Comparison of ENCODE assay signal across 20 cellular contexts in genomic region chr3:88075497-88075896, GRCh38. TPM values are rescaled to one million over a fixed set of nuclear protein-coding genes. Genes with fewer than 3 reads are reported as not detected.
DNase-seq lines count a peak whose midpoint lies in the region; ATAC-seq, FAIRE-seq and TF ChIP-seq lines count a peak whose summit lies in the region.
"Had no signal": no experiment of that assay in that cellular context is flagged by ENCODE, and none has a peak within 500 bp of the region (broad histone marks: within the 10 kb centered on the region; RNA-seq: fewer than 3 reads in every experiment).

No MANE protein-coding gene starts in this region.

- H3K9me3 Mint-ChIP-seq in HFFc6 (peaks cover 5% of the 10 kb centered on the region; the same call in 1 of the 2 replicates), nephron progenitor cell (peaks cover 76% of the 10 kb centered on the region)
- peaks cover 0 to 7% of the 10 kb centered on the region in 2 donors for H3K9me3 Mint-ChIP-seq in stimulated activated naive B cell treated with anti-CD40 and anti-IgM and Interleukin-4, amounts not matched to agents 10 μg/mL and 1 μg/mL and 100 μg/mL, for 72 hours

- intact Hi-C loops in Right ventricle myocardium superior (cut with DNase I) = no loop called here
- intact Hi-C loops in heart right ventricle (cut with DNase I) = no loop called here
- intact Hi-C loops in K562 (cut with micrococcal nuclease) = no loop called here

- peaks cover 90% of the 10 kb centered on the region for H3K79me2 ChIP-seq in K562 (ENCODE audit: control insufficient read depth, insufficient read depth, low read length)

- 0 out of 4 replicates have a peak overlapping the region, but pooled peaks of 1 of the 2 experiments have one; percentile 0 for H3K9ac ChIP-seq in K562 (ENCODE audit: insufficient read depth in 1 of 2, low read depth in 2 of 2, low read length in 2 of 2)
- H3K9ac ChIP-seq: BLaER1 treated with 17β-estradiol and CSF1 and Interleukin-3, amounts not matched to agents 10 nM and 100 nM had no signal

- H3K36me3 ChIP-seq in heart right ventricle (no peaks in the 10 kb centered on the region), K562 (ENCODE audit: control insufficient read depth, insufficient read depth, low read length) (0 out of 3 replicates have a peak, but pooled peaks cover 3% of the 10 kb centered on the region)

- H3K27me3 ChIP-seq in heart right ventricle (no peaks in the 10 kb centered on the region), K562 (ENCODE audit: control insufficient read depth in 2 of 2, insufficient read depth in 2 of 2, low read length in 2 of 2) (no peaks in the 10 kb centered on the region)
- H3K27me3 ChIP-seq: BLaER1 treated with 17β-estradiol and CSF1 and Interleukin-3, amounts not matched to agents 10 nM and 100 nM had no signal

- no peak overlapping the region for H3K4me3 Mint-ChIP-seq in HFFc6
- no peak overlapping the region for H3K4me3 Mint-ChIP-seq in nephron progenitor cell
- no peak overlapping the region for H3K4me3 Mint-ChIP-seq in stimulated activated naive B cell treated with anti-CD40 and anti-IgM and Interleukin-4, amounts not matched to agents 10 μg/mL and 1 μg/mL and 100 μg/mL, for 72 hours

- in situ Hi-C loops in K562 (cut with MboI) = no loop called here

- POLR2A ChIA-PET in K562 (lab: Yijun Ruan, JAX) = interaction anchor here (0.6 to 1.0 kb wide), 2 partner anchors 8 to 74 kb away, joined by 3 to 4 read pairs; no protein-coding TSS in a partner anchor

- FAIRE-seq in K562 (lab: Jason Lieb, UNC) = no peak
- FAIRE-seq: H54 had no signal

- no peaks in the 10 kb centered on the region for H3K9me1 ChIP-seq in K562 (ENCODE audit: control insufficient read depth, insufficient read depth, low read length)

- H3K4me3 ChIP-seq in heart right ventricle (no peak overlapping the region), K562 (no peak overlapping the region)
- H3K4me3 ChIP-seq: A549; BLaER1 treated with 17β-estradiol and CSF1 and Interleukin-3, amounts not matched to agents 10 nM and 100 nM; PC-9 had no signal

- WGBS in heart right ventricle, 2 donors = 60% methylated on average over 2 of the region's 2 CpGs
- WGBS in K562 (ENCODE audit: insufficient coverage, low coverage, missing lambda C conversion rate) = 6% methylated on average over 2 of the region's 2 CpGs

- peak; percentile 18 for ATAC-seq in Right ventricle myocardium superior (ENCODE audit: poor library complexity)
- no peak for ATAC-seq in heart right ventricle
- peak; percentile 32 for ATAC-seq in K562
- no peak for ATAC-seq in stimulated activated naive B cell treated with anti-CD40 and anti-IgM and Interleukin-4, amounts not matched to agents 10 μg/mL and 1 μg/mL and 100 μg/mL, for 72 hours (replicated peaks)
- ATAC-seq in HG02642 (IDR thresholded peaks at IDR 0.05; ENCODE audit: poor library complexity, unreplicated experiment) = no peak
- ATAC-seq: A549 had no signal

- no peak overlapping the region for H2AFZ ChIP-seq in K562 (ENCODE audit: low read depth, low read length)
- H2AFZ ChIP-seq: PC-9 had no signal

- H3K27ac Mint-ChIP-seq in HFFc6 = peak overlapping the region; percentile 16; the same call in 1 of the 2 replicates
- H3K27ac Mint-ChIP-seq in nephron progenitor cell = peak overlapping the region; percentile 75
- H3K27ac Mint-ChIP-seq in stimulated activated naive B cell treated with anti-CD40 and anti-IgM and Interleukin-4, amounts not matched to agents 10 μg/mL and 1 μg/mL and 100 μg/mL, for 72 hours = no peak overlapping the region

- H3K36me3 Mint-ChIP-seq in HFFc6 (ENCODE audit: low read depth) (peaks cover 20% of the 10 kb centered on the region; the same call in 1 of the 2 replicates), nephron progenitor cell (ENCODE audit: low read depth) (peaks cover 90% of the 10 kb centered on the region)
- peaks cover 11 to 25% of the 10 kb centered on the region in 2 donors for H3K36me3 Mint-ChIP-seq in stimulated activated naive B cell treated with anti-CD40 and anti-IgM and Interleukin-4, amounts not matched to agents 10 μg/mL and 1 μg/mL and 100 μg/mL, for 72 hours

- H3K4me1 Mint-ChIP-seq in HFFc6 (ENCODE audit: low read depth) = peaks cover 23% of the 10 kb centered on the region
- H3K4me1 Mint-ChIP-seq in nephron progenitor cell = peaks cover 27% of the 10 kb centered on the region
- peaks cover 19 to 36% of the 10 kb centered on the region in 2 donors for H3K4me1 Mint-ChIP-seq in stimulated activated naive B cell treated with anti-CD40 and anti-IgM and Interleukin-4, amounts not matched to agents 10 μg/mL and 1 μg/mL and 100 μg/mL, for 72 hours

- TF ChIP-seq EP300 in K562 (IDR thresholded peaks at IDR 0.05; ENCODE audit: low read length) = peak; percentile 36; the same call in 1 of the 2 replicates

- CTCF ChIA-PET in K562 (lab: Yijun Ruan, JAX; ENCODE audit: low intra/inter-chr PET ratio) = no interaction called here

- H4K20me1 ChIP-seq in K562 (replicated peaks; ENCODE audit: control insufficient read depth, insufficient read depth, low read length) = no peaks in the 10 kb centered on the region; the same call in 1 of the 2 replicates

- TF ChIP-seq POLR2A in K562 (conservative IDR thresholded peaks at IDR 0.05) = no peak

- TF ChIP-seq CTCF in heart right ventricle (IDR thresholded peaks at IDR 0.05) = no peak
- TF ChIP-seq CTCF in HFFc6 (IDR thresholded peaks at IDR 0.05) = no peak
- TF ChIP-seq CTCF in K562 (IDR thresholded peaks at IDR 0.05 in 2 of 3, conservative IDR thresholded peaks at IDR 0.05 in 1 of 3; ENCODE audit: insufficient read depth in 2 of 3, low read depth in 1 of 3, low read length in 3 of 3) = no peak
- no peak for TF ChIP-seq CTCF in nephron progenitor cell (IDR thresholded peaks at IDR 0.05)

- H3K9me3 ChIP-seq in heart right ventricle (peaks cover 0 to 13% (median 0%) of the 10 kb centered on the region in 11 donors), K562 (replicated peaks; ENCODE audit: control insufficient read depth, insufficient read depth, low read depth, low read length) (no peaks in the 10 kb centered on the region)

- H3K27ac ChIP-seq in heart right ventricle = peak overlapping the region in 2 of 10 donors; percentile 3 to 7
- peak overlapping the region; percentile 29; the same call in 1 of the 3 replicates for H3K27ac ChIP-seq in K562 (ENCODE audit: extremely low read depth, low read depth, low read length)
- H3K27ac ChIP-seq: A549; BLaER1 treated with 17β-estradiol and CSF1 and Interleukin-3, amounts not matched to agents 10 nM and 100 nM; HL-60; PC-9; RWPE1 had no signal

- H3K4me1 ChIP-seq in heart right ventricle (peaks cover 0 to 40% (median 27%) of the 10 kb centered on the region in 9 donors), K562 (replicated peaks in 1 of 2; ENCODE audit: control insufficient read depth in 2 of 2, insufficient read depth in 2 of 2, low read length in 2 of 2) (peaks cover 3 to 22% of the 10 kb centered on the region in 2 experiments; a peak in 4 of 5 replicates)
- H3K4me1 ChIP-seq: A549; BLaER1 treated with 17β-estradiol and CSF1 and Interleukin-3, amounts not matched to agents 10 nM and 100 nM had no signal

- H3K4me2 ChIP-seq in K562 (ENCODE audit: insufficient read depth, low read length) = peak overlapping the region; percentile 48
- H3K4me2 ChIP-seq: A549; BLaER1 treated with 17β-estradiol and CSF1 and Interleukin-3, amounts not matched to agents 10 nM and 100 nM; PC-9 had no signal

- DNase-seq in Right ventricle myocardium superior (no peak), heart right ventricle (no peak), HFFc6 (no peak), K562 (ENCODE audit: extremely low read depth in 1 of 4, low spot score in 3 of 4) (no peak), nephron progenitor cell (no peak), NOMO-1 treated with DMSO at 0.1 percent for 48 hours (lab: John Stamatoyannopoulos, UW; ENCODE audit: unreplicated experiment) (no peak)
- no peak for DNase-seq in stimulated activated naive B cell treated with anti-CD40 and anti-IgM and Interleukin-4, amounts not matched to agents 10 μg/mL and 1 μg/mL and 100 μg/mL, for 72 hours
- DNase-seq: CD8-positive, alpha-beta memory T cell; DMS79; NCI-H1417 treated with DMSO at 0.1 percent for 48 hours; NCI-H187 treated with DMSO at 0.1 percent for 48 hours; NCI-H226; NCI-H524; PC-9 had no signal

- H3K27me3 Mint-ChIP-seq in HFFc6 (ENCODE audit: insufficient read depth) (no peaks in the 10 kb centered on the region), nephron progenitor cell (ENCODE audit: low read depth, poor library complexity) (peaks cover 6% of the 10 kb centered on the region)
- H3K27me3 Mint-ChIP-seq in stimulated activated naive B cell treated with anti-CD40 and anti-IgM and Interleukin-4, amounts not matched to agents 10 μg/mL and 1 μg/mL and 100 μg/mL, for 72 hours = no peaks in the 10 kb centered on the region
- H3K27me3 Mint-ChIP-seq: CD8-positive, alpha-beta memory T cell had no signal

- TF ChIP-seq RAD21 in K562 (CRISPR knock-in tag; conservative IDR thresholded peaks at IDR 0.05 in 1 of 2, IDR thresholded peaks at IDR 0.05 in 1 of 2) = no peak

- BruUV-seq in K562 (replicated peaks; lab: Mats Ljungman, UMichigan) = no TSS peak

RNA-seq across cellular contexts. Expression of gene ZNF654, which starts 16.4 kb away (rescaled TPM):
- total RNA-seq in Right ventricle myocardium superior (11.7 TPM), heart right ventricle (10 to 100 TPM in 6 of 10 donors, 1 to 10 TPM in 4; 6.9 to 13.9 (median 10.9) TPM), K562 (2014; rRNA removed) (2.5 and 3.6 TPM in 2 replicates), K562 (2014; rRNA removed; fragmentation: Illumina TruSeq; extraction: Trizol) (6.8 and 7.4 TPM in 2 replicates), K562 (2015; rRNA removed; fragmentation: Illumina TruSeq; extraction: Trizol) (8.4 and 8.6 TPM in 2 replicates), K562 (2021) (5.1 and 6.8 TPM in 2 replicates)
- polyA plus RNA-seq in heart right ventricle (1 to 10 TPM; 2.5 to 4.0 TPM), K562 (2011; rRNA removed) (4.1 and 5.1 TPM in 2 replicates), K562 (2014; fragmentation: Illumina TruSeq; extraction: Trizol) (4.2 and 6.2 TPM in 2 replicates), K562 (2014; fragmentation: Nextera tagmentation; extraction: Ambion mirVana) (1 to 10 TPM; 2.4 to 2.5 TPM), K562 (2014; rRNA removed) (2.1 and 4.2 TPM in 2 replicates)
- 10 to 100 TPM; 11.5 to 15.5 (median 14.4) TPM for total RNA-seq in HFFc6 (2021; fragmentation: NEBNext Ultra II Directional; extraction: Animal tissue kit (Norgen Biotek cat#: 25700))
- total RNA-seq in K562 (2011; cell fraction: chromatin; rRNA removed; ENCODE audit: low replicate concordance) = 7.0 and 28.2 TPM in 2 replicates
- 5.8 and 6.4 TPM in 2 replicates for total RNA-seq in K562 (2011; cell fraction: nucleolus; rRNA removed)
- 6.7 and 12.7 TPM in 2 replicates for total RNA-seq in K562 (2011; cell fraction: nucleoplasm; rRNA removed)
- 0.63 and 2.8 TPM in 2 replicates for polyA plus RNA-seq in K562 (2011; cell fraction: cytosol; rRNA removed)
- polyA plus RNA-seq in K562 (2011; cell fraction: nucleus; rRNA removed) = 4.8 and 6.1 TPM in 2 replicates
- polyA plus RNA-seq in K562 (2012) = 5.1 and 5.3 TPM in 2 replicates
- 9.6 and 12.0 TPM in 2 replicates for polyA minus RNA-seq in K562 (2011; rRNA and poly(A)+ RNA removed)
- polyA minus RNA-seq in K562 (2011; cell fraction: cytosol; rRNA and poly(A)+ RNA removed) = 3.8 and 7.1 TPM in 2 replicates
- polyA minus RNA-seq in K562 (2011; cell fraction: nucleus; rRNA and poly(A)+ RNA removed) = 10.6 and 19.0 TPM in 2 replicates

RNA-seq across cellular contexts. Expression of gene CGGBP1, which starts 16.7 kb away (rescaled TPM):
- total RNA-seq in Right ventricle myocardium superior (40.2 TPM), heart right ventricle (10 to 100 TPM; 38.1 to 63.0 (median 45.8) TPM), K562 (2014; rRNA removed) (14.4 and 18.0 TPM in 2 replicates), K562 (2014; rRNA removed; fragmentation: Illumina TruSeq; extraction: Trizol) (37.8 and 46.5 TPM in 2 replicates), K562 (2015; rRNA removed; fragmentation: Illumina TruSeq; extraction: Trizol) (38.2 and 43.2 TPM in 2 replicates), K562 (2021) (37.9 and 39.2 TPM in 2 replicates)
- polyA plus RNA-seq in heart right ventricle (10 to 100 TPM; 28.1 to 39.4 TPM), K562 (2011; rRNA removed) (43.2 and 46.5 TPM in 2 replicates), K562 (2014; fragmentation: Illumina TruSeq; extraction: Trizol) (41.2 and 47.8 TPM in 2 replicates), K562 (2014; fragmentation: Nextera tagmentation; extraction: Ambion mirVana) (10 to 100 TPM; 26.6 to 35.8 TPM), K562 (2014; rRNA removed) (24.9 and 29.4 TPM in 2 replicates)
- 10 to 100 TPM; 54.7 to 75.0 (median 60.9) TPM for total RNA-seq in HFFc6 (2021; fragmentation: NEBNext Ultra II Directional; extraction: Animal tissue kit (Norgen Biotek cat#: 25700))
- total RNA-seq in K562 (2011; cell fraction: chromatin; rRNA removed; ENCODE audit: low replicate concordance) = 27.8 and 66.6 TPM in 2 replicates
- 13.7 and 18.7 TPM in 2 replicates for total RNA-seq in K562 (2011; cell fraction: nucleolus; rRNA removed)
- total RNA-seq in K562 (2011; cell fraction: nucleoplasm; rRNA removed) = 36.2 and 39.1 TPM in 2 replicates
- 14.0 and 19.7 TPM in 2 replicates for polyA plus RNA-seq in K562 (2011; cell fraction: cytosol; rRNA removed)
- polyA plus RNA-seq in K562 (2011; cell fraction: nucleus; rRNA removed) = 59.2 and 66.8 TPM in 2 replicates
- 35.4 and 41.1 TPM in 2 replicates for polyA plus RNA-seq in K562 (2012)
- 68.4 and 74.6 TPM in 2 replicates for polyA minus RNA-seq in K562 (2011; rRNA and poly(A)+ RNA removed)
- 18.3 and 26.2 TPM in 2 replicates for polyA minus RNA-seq in K562 (2011; cell fraction: cytosol; rRNA and poly(A)+ RNA removed)
- 25.6 and 57.9 TPM in 2 replicates for polyA minus RNA-seq in K562 (2011; cell fraction: nucleus; rRNA and poly(A)+ RNA removed)

Comparison
In these comparisons a context has a peak if more than half of its experiments do, and no peak if none do; other contexts are left out.
1. ATAC-seq: peak in Right ventricle myocardium superior (single experiment) and K562 (single experiment); none in heart right ventricle (0 of 8), stimulated activated naive B cell treated with anti-CD40 and anti-IgM and Interleukin-4, amounts not matched to agents 10 μg/mL and 1 μg/mL and 100 μg/mL, for 72 hours (0 of 2) and HG02642 (single experiment).